13 cellular contexts compared by ENCODE assay signal in the genomic region with DNA sequence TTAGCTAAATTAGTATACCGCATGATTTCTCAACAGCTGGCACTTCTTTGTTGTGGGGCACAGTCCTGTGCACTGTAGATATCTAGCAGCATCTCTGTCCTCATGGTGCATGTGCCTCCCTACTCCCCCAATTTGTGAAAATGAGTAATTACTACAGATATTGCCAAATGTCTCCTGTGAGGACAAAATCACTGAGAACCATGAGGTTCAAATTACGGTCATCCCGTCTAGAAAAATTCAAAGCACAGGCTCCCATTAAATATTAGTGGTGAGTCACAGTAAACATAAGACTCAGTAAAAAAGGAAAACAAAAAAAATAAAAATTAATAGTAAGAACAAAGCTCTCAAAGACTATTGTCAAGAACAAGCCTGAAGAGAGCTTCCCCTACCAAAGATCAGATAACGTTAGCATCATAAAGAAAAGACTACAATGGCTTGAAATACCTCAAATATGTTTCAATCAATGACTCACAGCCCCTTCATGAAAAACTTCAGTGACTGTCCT. TPM values are rescaled to one million over a fixed set of nuclear protein-coding genes. Genes with fewer than 3 reads are reported as not detected.
DNase-seq lines count a peak whose midpoint lies in the region; ATAC-seq, FAIRE-seq and TF ChIP-seq lines count a peak whose summit lies in the region.
"Had no signal": no experiment of that assay in that cellular context is flagged by ENCODE, and none has a peak within 500 bp of the region (broad histone marks: within the 10 kb centered on the region; RNA-seq: fewer than 3 reads in every experiment).

No MANE protein-coding gene starts in this region.

- TF ChIP-seq CTCF in AG04449 (IDR thresholded peaks at IDR 0.05; ENCODE audit: insufficient read depth, low read length, missing control alignments), result no peak
- no peak for TF ChIP-seq CTCF in HFFc6 (IDR thresholded peaks at IDR 0.05)
- no peak for TF ChIP-seq CTCF in HepG2 (CRISPR knock-in tag; IDR thresholded peaks at IDR 0.05)
- TF ChIP-seq CTCF in GM20000 (IDR thresholded peaks at IDR 0.05; ENCODE audit: extremely low read depth, missing control alignments), result no peak

- DNase-seq in AG04449 (ENCODE audit: low read depth, low spot score) (peak; percentile 9), HFFc6 (peak; percentile 76), HepG2 (ENCODE audit: low spot score) (no peak), GM20000 (ENCODE audit: low spot score) (no peak), middle frontal gyrus (ENCODE audit: extremely low spot score, low spot score) (no peak), frontal cortex (ENCODE audit: low spot score in 2 of 2) (no peak)
- no peak for DNase-seq in activated naive CD8-positive, alpha-beta T cell treated with anti-CD3 and anti-CD28 coated beads for 36 hours
- DNase-seq: central memory CD4-positive, alpha-beta T cell; DMS 273 treated with DMSO at 0.1 percent for 48 hours; left colon; NCI-H446 treated with DMSO at 0.1 percent for 48 hours; upper lobe of right lung had no signal

- CTCF ChIA-PET in AG04449 (lab: Yijun Ruan, JAX) (interaction anchor here (0.7 to 12.9 kb wide), 6 partner anchors 15 to 158 kb away, joined by 3 to 131 read pairs (median 4); a partner anchor contains a TSS), HepG2 (lab: Yijun Ruan, JAX; ENCODE audit: low intra/inter-chr PET ratio, low total read pairs) (no interaction called here)

- no peak for FAIRE-seq in HepG2 (lab: Jason Lieb, UNC)
- FAIRE-seq in frontal cortex (lab: Jason Lieb, UNC), result no peak

- in situ Hi-C loops in HepG2 (cut with HindIII; ENCODE audit: extremely low pct_ligation_motif_present, low pct_unique_long_range_greater_than_20kb), result no loop called here

- no peaks in the 10 kb centered on the region for H3K79me2 ChIP-seq in HepG2 (ENCODE audit: insufficient read depth, low read length)

- no peak overlapping the region for H2AFZ ChIP-seq in HepG2 (ENCODE audit: low read length)

- no peak overlapping the region for H3K4me2 ChIP-seq in HepG2 (ENCODE audit: low read depth, low read length)

- peaks cover 7% of the 10 kb centered on the region for H3K4me1 ChIP-seq in HepG2 (ENCODE audit: insufficient read depth, low read length)

- no peak for TF ChIP-seq EP300 in HepG2 (IDR thresholded peaks at IDR 0.05; ENCODE audit: low read depth in 2 of 2, low read length in 2 of 2)
- no peak for TF ChIP-seq EP300 in HepG2 (CRISPR knock-in tag; IDR thresholded peaks at IDR 0.05; ENCODE audit: borderline replicate concordance)

- H3K27me3 Mint-ChIP-seq in HFFc6 (ENCODE audit: insufficient read depth), result peaks cover 6% of the 10 kb centered on the region
- no peaks in the 10 kb centered on the region for H3K27me3 Mint-ChIP-seq in activated naive CD8-positive, alpha-beta T cell treated with anti-CD3 and anti-CD28 coated beads for 36 hours

- peak overlapping the region; percentile 73 for H3K27ac Mint-ChIP-seq in HFFc6
- H3K27ac Mint-ChIP-seq in activated naive CD8-positive, alpha-beta T cell treated with anti-CD3 and anti-CD28 coated beads for 36 hours, result peak overlapping the region; percentile 80

- no peak for TF ChIP-seq POLR2A in HepG2 (IDR thresholded peaks at IDR 0.05; ENCODE audit: insufficient read depth in 1 of 2, low read depth in 2 of 2, low read length in 2 of 2)

- peaks cover 51% of the 10 kb centered on the region for H3K4me1 Mint-ChIP-seq in HFFc6 (ENCODE audit: low read depth)
- H3K4me1 Mint-ChIP-seq in activated naive CD8-positive, alpha-beta T cell treated with anti-CD3 and anti-CD28 coated beads for 36 hours, result peaks cover 52% of the 10 kb centered on the region

- peaks cover 9 to 56% of the 10 kb centered on the region in 2 experiments for H3K36me3 ChIP-seq in HepG2 (replicated peaks in 1 of 2; ENCODE audit: control insufficient read depth in 1 of 2, insufficient read depth in 2 of 2, low read length in 2 of 2)

- H3K4me3 Mint-ChIP-seq in HFFc6, result peak overlapping the region; percentile 35
- H3K4me3 Mint-ChIP-seq in activated naive CD8-positive, alpha-beta T cell treated with anti-CD3 and anti-CD28 coated beads for 36 hours, result no peak overlapping the region

- H3K36me3 Mint-ChIP-seq in HFFc6 (ENCODE audit: low read depth), result peaks cover 16% of the 10 kb centered on the region
- peaks cover 43% of the 10 kb centered on the region for H3K36me3 Mint-ChIP-seq in activated naive CD8-positive, alpha-beta T cell treated with anti-CD3 and anti-CD28 coated beads for 36 hours

- no peaks in the 10 kb centered on the region; the same call in 1 of the 2 replicates for H4K20me1 ChIP-seq in HepG2 (ENCODE audit: insufficient read depth, low read length)

- no peak for TF ChIP-seq RAD21 in HepG2 (CRISPR knock-in tag; IDR thresholded peaks at IDR 0.05)

- H3K9me3 ChIP-seq in HepG2 (ENCODE audit: low read length), result no peaks in the 10 kb centered on the region
- H3K9me3 ChIP-seq: upper lobe of right lung had no signal

- H3K9me3 Mint-ChIP-seq in HFFc6, result no peaks in the 10 kb centered on the region
- peaks cover 11% of the 10 kb centered on the region for H3K9me3 Mint-ChIP-seq in activated naive CD8-positive, alpha-beta T cell treated with anti-CD3 and anti-CD28 coated beads for 36 hours

- H3K27me3 ChIP-seq in HepG2 (ENCODE audit: control insufficient read depth in 1 of 2, insufficient read depth in 2 of 2, low read length in 2 of 2), result no peaks in the 10 kb centered on the region
- H3K27me3 ChIP-seq: upper lobe of right lung had no signal

- 88% methylated on average over 4 of the region's 4 CpGs for WGBS in HepG2 (ENCODE audit: low lambda C conversion rate)

- no TSS peak for BruUV-seq in HepG2 (replicated peaks; lab: Mats Ljungman, UMichigan)

- intact Hi-C loops in HepG2 (cut with micrococcal nuclease; ENCODE audit: unreplicated experiment), result no loop called here

- H3K9ac ChIP-seq in HepG2 (ENCODE audit: insufficient read depth, low read depth, low read length), result no peak overlapping the region

- ATAC-seq in HepG2 (no peak), HG02798 (IDR thresholded peaks at IDR 0.05; ENCODE audit: poor library complexity, unreplicated experiment) (no peak)
- ATAC-seq: left colon, upper lobe of right lung had no signal

- POLR2A ChIA-PET in AG04449 (lab: Yijun Ruan, JAX), result no interaction called here
- POLR2A ChIA-PET in HepG2 (lab: Yijun Ruan, JAX), result no interaction called here

- H3K27ac ChIP-seq in HepG2 (ENCODE audit: extremely low read length, insufficient read depth, low read length), result no peak overlapping the region
- H3K27ac ChIP-seq: upper lobe of right lung had no signal

- no peak overlapping the region for H3K4me3 ChIP-seq in AG04449 (ENCODE audit: low read depth, low read length)
- H3K4me3 ChIP-seq in HepG2 (replicated peaks in 1 of 3; ENCODE audit: insufficient read depth in 1 of 3, low read depth in 2 of 3, low read length in 3 of 3), result no peak overlapping the region
- H3K4me3 ChIP-seq: upper lobe of right lung had no signal

TF ChIP-seq in HepG2, 621 proteins besides CTCF, POLR2A, EP300 and RAD21:
- no peak for TF ChIP-seq CHD4 (IDR thresholded peaks at IDR 0.05; ENCODE audit: borderline replicate concordance, low read length)
- no peak for TF ChIP-seq ZNF589 (CRISPR knock-in tag; conservative IDR thresholded peaks at IDR 0.05)
- TF ChIP-seq, protein P1, sequence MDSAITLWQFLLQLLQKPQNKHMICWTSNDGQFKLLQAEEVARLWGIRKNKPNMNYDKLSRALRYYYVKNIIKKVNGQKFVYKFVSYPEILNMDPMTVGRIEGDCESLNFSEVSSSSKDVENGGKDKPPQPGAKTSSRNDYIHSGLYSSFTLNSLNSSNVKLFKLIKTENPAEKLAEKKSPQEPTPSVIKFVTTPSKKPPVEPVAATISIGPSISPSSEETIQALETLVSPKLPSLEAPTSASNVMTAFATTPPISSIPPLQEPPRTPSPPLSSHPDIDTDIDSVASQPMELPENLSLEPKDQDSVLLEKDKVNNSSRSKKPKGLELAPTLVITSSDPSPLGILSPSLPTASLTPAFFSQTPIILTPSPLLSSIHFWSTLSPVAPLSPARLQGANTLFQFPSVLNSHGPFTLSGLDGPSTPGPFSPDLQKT (CRISPR knock-in tag; IDR thresholded peaks at IDR 0.05; ENCODE audit: borderline replicate concordance), result no peak
- TF ChIP-seq, protein P2, sequence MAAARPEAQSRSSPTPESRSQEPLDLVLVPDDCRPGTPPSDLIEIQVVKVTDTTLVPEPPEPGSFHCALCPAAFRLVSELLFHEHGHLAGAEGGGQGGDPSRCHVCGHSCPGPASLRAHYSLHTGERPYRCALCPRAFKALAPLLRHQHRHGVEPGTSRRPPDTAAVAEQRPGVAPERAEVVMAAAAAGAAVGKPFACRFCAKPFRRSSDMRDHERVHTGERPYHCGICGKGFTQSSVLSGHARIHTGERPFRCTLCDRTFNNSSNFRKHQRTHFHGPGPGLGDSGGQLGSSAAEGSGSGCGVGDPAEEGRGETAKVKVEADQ (CRISPR knock-in tag; IDR thresholded peaks at IDR 0.05; ENCODE audit: borderline replicate concordance), result no peak
- peak; percentile 20 for TF ChIP-seq RBM22 (optimal IDR thresholded peaks at IDR 0.05; ENCODE audit: low read length)

RNA-seq across cellular contexts. Expression of a gene that starts 57.8 kb away (rescaled TPM):
- not detected for total RNA-seq in HFFc6 (2021; fragmentation: NEBNext Ultra II Directional; extraction: Animal tissue kit (Norgen Biotek cat#: 25700))
- total RNA-seq in activated naive CD8-positive, alpha-beta T cell treated with anti-CD3 and anti-CD28 coated beads for 36 hours, result not detected
- total RNA-seq in HepG2 (2016; rRNA removed; fragmentation: Illumina TruSeq; extraction: Trizol) (not detected in 2 replicates), frontal cortex (2.0 TPM)
- total RNA-seq in HepG2 (2016; cell fraction: cytosol; rRNA removed; fragmentation: Illumina TruSeq; extraction: Trizol; ENCODE audit: low read depth), result not detected in 2 replicates
- total RNA-seq in HepG2 (2016; cell fraction: insoluble cytoplasmic fraction; rRNA removed; fragmentation: Illumina TruSeq; extraction: Trizol), result not detected in 2 replicates
- total RNA-seq in HepG2 (2016; cell fraction: membrane; rRNA removed; fragmentation: Illumina TruSeq; extraction: Trizol), result not detected in 2 replicates
- not detected in 2 replicates for total RNA-seq in HepG2 (2016; cell fraction: nucleus; rRNA removed; fragmentation: Illumina TruSeq; extraction: Trizol)
- 0.37 TPM in 1 of 2 replicates, not detected in the other for polyA plus RNA-seq in HepG2 (2011; rRNA removed)
- polyA plus RNA-seq in HepG2 (2011; cell fraction: cytosol; rRNA removed), result not detected in 2 replicates
- not detected in 2 replicates for polyA plus RNA-seq in HepG2 (2011; cell fraction: nucleus; rRNA removed)
- polyA plus RNA-seq in HepG2 (2012), result not detected in 2 replicates
- polyA plus RNA-seq in HepG2 (2016; cell fraction: cytosol; fragmentation: Illumina TruSeq; extraction: Trizol; ENCODE audit: low read depth), result not detected in 2 replicates
- not detected in 2 replicates for polyA plus RNA-seq in HepG2 (2016; cell fraction: insoluble cytoplasmic fraction; fragmentation: Illumina TruSeq; extraction: Trizol; ENCODE audit: low read depth)
- not detected in 2 replicates for polyA plus RNA-seq in HepG2 (2016; cell fraction: membrane; fragmentation: Illumina TruSeq; extraction: Trizol; ENCODE audit: low read depth)
- polyA plus RNA-seq in HepG2 (2016; cell fraction: nucleus; fragmentation: Illumina TruSeq; extraction: Trizol; ENCODE audit: insufficient read depth, low read depth), result not detected in 2 replicates
- polyA minus RNA-seq in HepG2 (2011; rRNA and poly(A)+ RNA removed; ENCODE audit: low replicate concordance), result 0.78 TPM in 1 of 2 replicates, not detected in the other
- not detected in 2 replicates for polyA minus RNA-seq in HepG2 (2011; cell fraction: cytosol; rRNA and poly(A)+ RNA removed)
- polyA minus RNA-seq in HepG2 (2011; cell fraction: nucleus; rRNA and poly(A)+ RNA removed), result not detected in 2 replicates
- total RNA-seq: left colon, upper lobe of right lung had no signal

Comparison
In these comparisons a context has a peak if more than half of its experiments do, and no peak if none do; other contexts are left out.
1. DNase-seq: peak in AG04449 (single experiment) and HFFc6 (single experiment); none in activated naive CD8-positive, alpha-beta T cell treated with anti-CD3 and anti-CD28 coated beads for 36 hours (single experiment), HepG2 (single experiment), GM20000 (single experiment), middle frontal gyrus (single experiment) and frontal cortex (0 of 2).